In genomic region chr1:117366281-117366981, GRCh38 we compare ENCODE assay signal across 1 cellular context.
TF ChIP-seq lines count a peak whose summit lies in the region.

No MANE protein-coding gene starts in this region.

TF ChIP-seq in WTC11, 78 proteins besides CTCF, POLR2A, EP300 and RAD21 (continued from another document):
- TF ChIP-seq ATF6 (CRISPR knock-in tag; IDR thresholded peaks at IDR 0.05) (no peak), AFF4 (CRISPR knock-in tag; IDR thresholded peaks at IDR 0.05; ENCODE audit: borderline replicate concordance) (no peak), TP53 (CRISPR knock-in tag; IDR thresholded peaks at IDR 0.05) (no peak), NFYB (CRISPR knock-in tag; conservative IDR thresholded peaks at IDR 0.05; ENCODE audit: low read depth) (0 out of 2 replicates have a peak, but pooled peaks have one; percentile 10), TEAD4 (CRISPR knock-in tag; IDR thresholded peaks at IDR 0.05) (no peak), ETV6 (CRISPR knock-in tag; IDR thresholded peaks at IDR 0.05) (no peak), ARID4B (CRISPR knock-in tag; IDR thresholded peaks at IDR 0.05; ENCODE audit: borderline replicate concordance) (no peak), ZNF671 (CRISPR knock-in tag; IDR thresholded peaks at IDR 0.05) (no peak), ZNF219 (CRISPR knock-in tag; IDR thresholded peaks at IDR 0.05; ENCODE audit: borderline replicate concordance) (no peak), E2F4 (CRISPR knock-in tag; IDR thresholded peaks at IDR 0.05; ENCODE audit: borderline replicate concordance, low read depth) (peak; percentile 86), ZNF512 (CRISPR knock-in tag; IDR thresholded peaks at IDR 0.05; ENCODE audit: borderline replicate concordance) (no peak), ZNF232 (CRISPR knock-in tag; IDR thresholded peaks at IDR 0.05) (no peak), ZNF416 (CRISPR knock-in tag; IDR thresholded peaks at IDR 0.05) (no peak), SMAD4 (CRISPR knock-in tag; IDR thresholded peaks at IDR 0.05) (no peak), ZNF263 (CRISPR knock-in tag; IDR thresholded peaks at IDR 0.05; ENCODE audit: low read depth) (no peak), JUN (CRISPR knock-in tag; IDR thresholded peaks at IDR 0.05) (no peak), ZBTB21 (CRISPR knock-in tag; IDR thresholded peaks at IDR 0.05; ENCODE audit: borderline replicate concordance) (no peak), SP1 (CRISPR knock-in tag; conservative IDR thresholded peaks at IDR 0.05) (no peak; the same call in 1 of the 2 replicates), NFATC4 (CRISPR knock-in tag; IDR thresholded peaks at IDR 0.05) (no peak), SMAD3 (CRISPR knock-in tag; IDR thresholded peaks at IDR 0.05; ENCODE audit: borderline replicate concordance) (no peak), E2F1 (CRISPR knock-in tag; IDR thresholded peaks at IDR 0.05) (no peak), PREB (CRISPR knock-in tag; IDR thresholded peaks at IDR 0.05; ENCODE audit: borderline replicate concordance) (no peak), ZNF281 (CRISPR knock-in tag; IDR thresholded peaks at IDR 0.05) (peak; percentile 78; the same call in 1 of the 2 replicates), HMGXB4 (CRISPR knock-in tag; IDR thresholded peaks at IDR 0.05) (no peak; the same call in 1 of the 2 replicates), TCF7 (CRISPR knock-in tag; IDR thresholded peaks at IDR 0.05; ENCODE audit: low read depth) (peak; percentile 69; the same call in 1 of the 2 replicates)
